ENCODE assay signal across 9 cellular contexts in the genomic region with DNA sequence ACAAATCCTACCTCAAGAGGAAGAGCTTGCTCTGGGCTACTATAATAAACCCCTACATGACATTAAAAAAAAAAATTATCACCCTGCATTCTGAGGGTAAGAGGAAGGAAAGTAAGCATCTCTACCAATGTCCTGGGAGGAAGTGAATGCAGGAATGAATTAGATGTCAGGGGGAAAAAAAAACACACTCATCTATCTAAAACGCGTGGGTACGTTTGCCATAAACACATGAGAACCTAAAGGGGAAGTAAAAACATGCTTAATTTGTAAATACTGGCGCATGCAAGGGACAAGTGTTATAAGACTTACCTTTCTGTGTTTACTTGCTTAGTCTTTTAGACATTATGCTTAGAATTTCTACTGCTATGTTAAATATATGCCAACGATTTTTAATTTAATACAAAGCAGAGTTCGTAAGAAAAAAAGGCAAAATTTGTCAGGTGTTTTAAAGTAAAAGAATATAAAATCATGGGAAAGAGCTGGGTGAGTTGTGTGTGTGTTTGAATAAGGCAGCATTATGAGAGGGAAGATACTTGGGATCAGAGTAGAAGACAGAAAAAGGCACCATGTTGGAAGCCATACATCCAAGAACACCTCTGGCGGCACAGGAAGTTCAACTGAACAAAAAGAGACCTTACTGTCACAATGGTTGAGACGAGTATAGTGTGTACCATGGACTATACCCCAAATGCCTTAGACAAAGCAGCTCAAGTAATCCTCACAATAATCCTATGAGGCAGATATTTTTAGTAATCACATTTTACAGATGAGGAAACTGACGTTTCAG. TPM values are rescaled to one million over a fixed set of nuclear protein-coding genes. Genes with fewer than 3 reads are reported as not detected.
A peak's percentile ranks its signal among the peaks of the same experiment; 100 is the strongest.
DNase-seq lines count a peak whose midpoint lies in the region; ATAC-seq and TF ChIP-seq lines count a peak whose summit lies in the region.
"Had no signal": no experiment of that assay in that cellular context is flagged by ENCODE, and none has a peak within 500 bp of the region (broad histone marks: within the 10 kb centered on the region; RNA-seq: fewer than 3 reads in every experiment).

No MANE protein-coding gene starts in this region.

- H3K4me3 ChIP-seq in NT2/D1 (ENCODE audit: insufficient read length, low read depth) (peak overlapping the region; percentile 72), endodermal cell (ENCODE audit: low read length) (peak overlapping the region; percentile 86), spleen (peak overlapping the region; percentile 82 to 100 (median 98)), heart right ventricle (peak overlapping the region in 2 of 10 donors; percentile 81 to 94)

- no peak for DNase-seq in activated T-cell treated with anti-CD3 and anti-CD28 coated beads, Interleukin-2, amount 50 U/mL, for 4 hours
- DNase-seq in activated T-cell treated with anti-CD3 and anti-CD28 coated beads, Interleukin-2, amount 50 U/mL, for 1 hour = no peak
- DNase-seq in NT2/D1 (ENCODE audit: low read depth, low spot score) (no peak), endodermal cell (no peak), spleen (no peak), NCI-H2227 (lab: John Stamatoyannopoulos, UW; ENCODE audit: unreplicated experiment) (no peak), heart right ventricle (no peak), HPDE6-E6E7 (ENCODE audit: extremely low spot score) (no peak)
- DNase-seq: GOT3 had no signal

- no peak overlapping the region for H3K27ac ChIP-seq in endodermal cell (ENCODE audit: low read depth, low read length)
- peak overlapping the region in 6 of 8 donors; percentile 60 to 95 (median 94) for H3K27ac ChIP-seq in spleen
- peak overlapping the region in 1 of 10 donors; percentile 92 for H3K27ac ChIP-seq in heart right ventricle

- no peak for ATAC-seq in activated T-cell treated with anti-CD3 and anti-CD28 coated beads, Interleukin-2, amount 50 U/mL, for 4 hours
- no peak for ATAC-seq in heart right ventricle

- intact Hi-C loops in spleen (cut with DNase I; ENCODE audit: low total_unique reads) = loop anchor here (5.0 kb wide), 1 partner anchor 82 kb away; a partner anchor contains a TSS
- intact Hi-C loops in heart right ventricle (cut with DNase I) = loop anchor here in 2 of 10 donors (5.0 kb wide), 1 partner anchor 53 kb away; a partner anchor contains a TSS

- H3K27ac Mint-ChIP-seq in endodermal cell = no peak overlapping the region

- no peaks in the 10 kb centered on the region for H3K36me3 ChIP-seq in NT2/D1 (ENCODE audit: insufficient read depth, insufficient read length, low read length)
- H3K36me3 ChIP-seq in endodermal cell (ENCODE audit: control insufficient read depth, insufficient read depth, low read length) = no peaks in the 10 kb centered on the region
- H3K36me3 ChIP-seq in spleen = no peaks in the 10 kb centered on the region
- H3K36me3 ChIP-seq in heart right ventricle = no peaks in the 10 kb centered on the region

- H3K9ac ChIP-seq in NT2/D1 (ENCODE audit: insufficient read length, low read depth) (no peak overlapping the region), endodermal cell (ENCODE audit: extremely low read depth, low read length, poor library complexity, severe bottlenecking) (peak overlapping the region; percentile 86)

- peak overlapping the region; percentile 91 for H3K4me3 Mint-ChIP-seq in activated T-cell treated with anti-CD3 and anti-CD28 coated beads, Interleukin-2, amount 50 U/mL, for 4 hours
- H3K4me3 Mint-ChIP-seq in endodermal cell = no peak overlapping the region

- no peaks in the 10 kb centered on the region for H3K9me3 Mint-ChIP-seq in activated T-cell treated with anti-CD3 and anti-CD28 coated beads, Interleukin-2, amount 50 U/mL, for 4 hours
- H3K9me3 Mint-ChIP-seq in endodermal cell = no peaks in the 10 kb centered on the region

- H3K27me3 ChIP-seq in NT2/D1 (ENCODE audit: insufficient read depth, insufficient read length) (no peaks in the 10 kb centered on the region), endodermal cell (ENCODE audit: control insufficient read depth, insufficient read depth, low read length, poor library complexity, severe bottlenecking) (no peaks in the 10 kb centered on the region), spleen (replicated peaks in 1 of 7) (no peaks in the 10 kb centered on the region), heart right ventricle (no peaks in the 10 kb centered on the region)

- H3K36me3 Mint-ChIP-seq in activated T-cell treated with anti-CD3 and anti-CD28 coated beads, Interleukin-2, amount 50 U/mL, for 4 hours (ENCODE audit: insufficient read depth) = peaks cover 2% of the 10 kb centered on the region
- no peaks in the 10 kb centered on the region for H3K36me3 Mint-ChIP-seq in endodermal cell (ENCODE audit: low read depth)

- no peaks in the 10 kb centered on the region for H3K27me3 Mint-ChIP-seq in activated T-cell treated with anti-CD3 and anti-CD28 coated beads, Interleukin-2, amount 50 U/mL, for 4 hours (ENCODE audit: low read depth)
- H3K27me3 Mint-ChIP-seq in endodermal cell (ENCODE audit: insufficient read depth) = peaks cover 4% of the 10 kb centered on the region

- TF ChIP-seq CTCF in endodermal cell (conservative IDR thresholded peaks at IDR 0.05) = no peak
- TF ChIP-seq CTCF in spleen (IDR thresholded peaks at IDR 0.05 in 8 of 11, conservative IDR thresholded peaks at IDR 0.05 in 3 of 11) = no peak
- TF ChIP-seq CTCF in heart right ventricle (IDR thresholded peaks at IDR 0.05) = no peak

- no peak for TF ChIP-seq POLR2A in spleen (IDR thresholded peaks at IDR 0.05)

- H3K9me3 ChIP-seq in NT2/D1 (ENCODE audit: insufficient read depth, low read length) = peaks cover 12% of the 10 kb centered on the region; the same call in 1 of the 2 replicates
- H3K9me3 ChIP-seq in endodermal cell (ENCODE audit: control insufficient read depth, low read length) = no peaks in the 10 kb centered on the region
- H3K9me3 ChIP-seq in spleen = no peaks in the 10 kb centered on the region
- no peaks in the 10 kb centered on the region for H3K9me3 ChIP-seq in heart right ventricle

- WGBS in endodermal cell (ENCODE audit: insufficient coverage in 1 of 2, insufficient read length in 1 of 2), 2 experiments = 92 to 100% methylated on average over 2 to 9 of the region's 9 CpGs
- 34 to 50% (median 45%) methylated on average over 9 of the region's 9 CpGs for WGBS in spleen, 5 donors
- 86% methylated on average over 9 of the region's 9 CpGs for WGBS in heart right ventricle, 2 donors

- H3K4me1 ChIP-seq in NT2/D1 (ENCODE audit: insufficient read depth, insufficient read length) (no peaks in the 10 kb centered on the region), endodermal cell (ENCODE audit: control insufficient read depth, insufficient read depth, low read length) (peaks cover 10% of the 10 kb centered on the region), spleen (peaks cover 12 to 83% (median 51%) of the 10 kb centered on the region in 6 donors), heart right ventricle (peaks cover 0 to 28% (median 18%) of the 10 kb centered on the region in 9 donors)

- peaks cover 40% of the 10 kb centered on the region for H3K4me1 Mint-ChIP-seq in activated T-cell treated with anti-CD3 and anti-CD28 coated beads, Interleukin-2, amount 50 U/mL, for 4 hours (ENCODE audit: low read depth)
- H3K4me1 Mint-ChIP-seq in endodermal cell = peaks cover 37% of the 10 kb centered on the region

RNA-seq across cellular contexts. Expression of a gene that starts 1.5 kb away (rescaled TPM):
- 10 to 100 TPM; 16.1 to 17.1 (median 16.2) TPM for total RNA-seq in activated T-cell treated with anti-CD3 and anti-CD28 coated beads, Interleukin-2, amount 50 U/mL, for 4 hours
- total RNA-seq in endodermal cell (10 to 100 TPM; 20.5 to 27.6 TPM), spleen (10 to 100 TPM; 18.8 to 32.3 (median 22.4) TPM), heart right ventricle (1 to 10 TPM; 4.4 to 8.7 (median 7.1) TPM)
- 12.8 TPM for polyA plus RNA-seq in endodermal cell (2013, experiment 1 of 2)
- 13.5 TPM for polyA plus RNA-seq in endodermal cell (2013, experiment 2 of 2)
- polyA plus RNA-seq in spleen (10 to 100 TPM in 1 of 3 donors, 1 to 10 TPM in 2; 8.1 to 10.8 (median 8.3) TPM), heart right ventricle (1 to 10 TPM; 1.8 TPM)

RNA-seq across cellular contexts. Expression of a gene that starts 1.8 kb away (rescaled TPM):
- total RNA-seq in activated T-cell treated with anti-CD3 and anti-CD28 coated beads, Interleukin-2, amount 50 U/mL, for 4 hours = under 1 TPM; 0.61 to 0.90 (median 0.82) TPM
- total RNA-seq in endodermal cell = 1 to 10 TPM; 4.3 to 5.5 TPM
- polyA plus RNA-seq in endodermal cell (2013, experiment 1 of 2) = 1.5 TPM
- 2.6 TPM for polyA plus RNA-seq in endodermal cell (2013, experiment 2 of 2)
- 1 to 10 TPM in 2 of 7 donors, under 1 TPM in 5; 0.32 to 1.7 (median 0.79) TPM for total RNA-seq in spleen
- under 1 TPM in 2 of 3 donors, not detected in 1; 0.15 to 0.22 TPM for polyA plus RNA-seq in spleen
- total RNA-seq in heart right ventricle = under 1 TPM in 9 of 10 donors, not detected in 1; 0.15 to 0.30 (median 0.21) TPM
- polyA plus RNA-seq in heart right ventricle = under 1 TPM in 1 of 2 donors, not detected in 1; 0.13 TPM

RNA-seq across cellular contexts. Expression of a gene that starts 48.0 kb away (rescaled TPM):
- under 1 TPM in 2 of 3 donors, not detected in 1; 0.15 to 0.18 TPM for total RNA-seq in activated T-cell treated with anti-CD3 and anti-CD28 coated beads, Interleukin-2, amount 50 U/mL, for 4 hours
- total RNA-seq in endodermal cell (under 1 TPM; 0.49 to 0.92 TPM), spleen (1 to 10 TPM in 2 of 7 donors, under 1 TPM in 5; 0.46 to 1.2 (median 0.82) TPM), heart right ventricle (under 1 TPM in 5 of 10 donors, not detected in 5; 0.12 to 0.40 (median 0.30) TPM)
- polyA plus RNA-seq in endodermal cell (2013, experiment 1 of 2) = 0.32 TPM
- polyA plus RNA-seq in endodermal cell (2013, experiment 2 of 2) = 0.29 TPM
- polyA plus RNA-seq in spleen (under 1 TPM; 0.30 to 0.59 (median 0.32) TPM), heart right ventricle (under 1 TPM in 1 of 2 donors, not detected in 1; 0.04 TPM)

RNA-seq across cellular contexts. Expression of a gene that starts 54.5 kb away (rescaled TPM):
- total RNA-seq in activated T-cell treated with anti-CD3 and anti-CD28 coated beads, Interleukin-2, amount 50 U/mL, for 4 hours = 1 to 10 TPM; 5.5 to 9.2 (median 8.1) TPM
- total RNA-seq in endodermal cell (10 to 100 TPM; 38.3 to 40.4 TPM), spleen (10 to 100 TPM in 6 of 7 donors, 1 to 10 TPM in 1; 7.8 to 21.7 (median 14.8) TPM), heart right ventricle (10 to 100 TPM; 10.7 to 20.5 (median 16.0) TPM)
- polyA plus RNA-seq in endodermal cell (2013, experiment 1 of 2) = 35.9 TPM
- 37.6 TPM for polyA plus RNA-seq in endodermal cell (2013, experiment 2 of 2)
- polyA plus RNA-seq in spleen (10 to 100 TPM; 15.9 to 29.1 (median 19.3) TPM), heart right ventricle (10 to 100 TPM; 14.5 to 17.3 TPM)

RNA-seq across cellular contexts. Expression of a gene that starts 54.7 kb away (rescaled TPM):
- total RNA-seq in activated T-cell treated with anti-CD3 and anti-CD28 coated beads, Interleukin-2, amount 50 U/mL, for 4 hours = 10 to 100 TPM; 18.0 to 22.2 (median 19.2) TPM
- total RNA-seq in endodermal cell (10 to 100 TPM; 58.5 to 70.6 TPM), spleen (10 to 100 TPM; 10.1 to 23.6 (median 18.8) TPM), heart right ventricle (10 to 100 TPM; 10.5 to 23.4 (median 17.6) TPM)
- 32.3 TPM for polyA plus RNA-seq in endodermal cell (2013, experiment 1 of 2)
- polyA plus RNA-seq in endodermal cell (2013, experiment 2 of 2) = 29.6 TPM
- polyA plus RNA-seq in spleen (10 to 100 TPM in 2 of 3 donors, 1 to 10 TPM in 1; 5.4 to 16.8 (median 16.4) TPM), heart right ventricle (10 to 100 TPM; 13.5 to 15.8 TPM)
